Comparison of ENCODE assay signal across 6 cellular contexts in the genomic region with DNA sequence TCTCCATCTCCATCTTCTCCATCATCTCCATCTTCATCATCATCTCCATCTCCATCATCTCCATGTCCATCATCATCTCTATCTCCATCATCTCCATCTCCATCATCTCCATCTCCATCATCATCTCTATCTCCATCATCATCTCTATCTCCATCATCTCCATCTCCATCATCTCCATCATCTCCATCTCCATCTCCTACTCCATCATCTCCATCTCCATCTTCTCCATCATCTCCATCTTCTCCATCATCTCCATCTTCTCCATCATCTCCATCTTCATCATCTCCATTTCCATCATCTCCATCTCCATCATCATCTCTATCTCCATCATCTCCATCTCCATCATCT. TPM values are rescaled to one million over a fixed set of nuclear protein-coding genes. Genes with fewer than 3 reads are reported as not detected.
DNase-seq lines count a peak whose midpoint lies in the region; ATAC-seq and TF ChIP-seq lines count a peak whose summit lies in the region.
"Not testable (repeated sequence)": the region's sequence is repeated elsewhere in the genome, so short reads cannot be mapped to it uniquely, and the experiment has no call there.

No MANE protein-coding gene starts in this region.

- not testable (repeated sequence) for H3K4me3 ChIP-seq in Caco-2 (ENCODE audit: low read depth, low read length)
- peak overlapping the region; percentile 87 for H3K4me3 ChIP-seq in OCI-LY7 (ENCODE audit: low read depth, low read length, poor library complexity, severe bottlenecking)
- peak overlapping the region; percentile 61 for H3K4me3 ChIP-seq in effector memory CD4-positive, alpha-beta T cell (ENCODE audit: insufficient read depth, low read depth, low read length, poor library complexity, severe bottlenecking)

- POLR2A ChIA-PET in Caco-2 (lab: Charles Lee), result interaction anchor here (0.6 to 1.0 kb wide), 2 partner anchors 12 to 513 kb away, joined by 3 to 11 read pairs; partner anchors contain the start of gene ZNF419
- POLR2A ChIA-PET in OCI-LY7 (lab: Charles Lee), result not testable (repeated sequence)

- H3K4me1 Mint-ChIP-seq in Caco-2 (ENCODE audit: low read depth, unreplicated experiment), result peaks cover 14% of the 10 kb centered on the region
- peaks cover 17% of the 10 kb centered on the region for H3K4me1 Mint-ChIP-seq in activated T-helper 17 cell treated with anti-CD3 and anti-CD28 coated beads, Interleukin-2, amount 50 U/mL, for 72 hours
- H3K4me1 Mint-ChIP-seq in natural killer cell treated with Interleukin-12 subunit alpha and Interleukin-12 subunit beta and Interleukin-15 and Interleukin-18, amount 100 ng/mL, for 72 hours (ENCODE audit: low read depth in 2 of 2), result peaks cover 20 to 26% of the 10 kb centered on the region in 2 donors
- H3K4me1 Mint-ChIP-seq in stimulated activated naive CD8-positive, alpha-beta T cell treated with anti-CD3 and anti-CD28 coated beads, Interleukin-15, Interleukin-2, amounts not matched to agents 100 ng/mL and 50 ng/mL, for 24 hours (ENCODE audit: low read depth), result peaks cover 27% of the 10 kb centered on the region

- H3K27me3 ChIP-seq in Caco-2 (replicated peaks; ENCODE audit: control insufficient read depth, insufficient read depth, low read length); effector memory CD4-positive, alpha-beta T cell (replicated peaks; ENCODE audit: control insufficient read depth, insufficient read depth, low read length, poor library complexity, severe bottlenecking): not testable (repeated sequence)

- peak overlapping the region; percentile 38 for H3K4me3 Mint-ChIP-seq in Caco-2 (ENCODE audit: unreplicated experiment)
- H3K4me3 Mint-ChIP-seq in activated T-helper 17 cell treated with anti-CD3 and anti-CD28 coated beads, Interleukin-2, amount 50 U/mL, for 72 hours, result peak overlapping the region; percentile 58
- peak overlapping the region; percentile 85 for H3K4me3 Mint-ChIP-seq in natural killer cell treated with Interleukin-12 subunit alpha and Interleukin-12 subunit beta and Interleukin-15 and Interleukin-18, amount 100 ng/mL, for 72 hours
- peak overlapping the region; percentile 87 for H3K4me3 Mint-ChIP-seq in stimulated activated naive CD8-positive, alpha-beta T cell treated with anti-CD3 and anti-CD28 coated beads, Interleukin-15, Interleukin-2, amounts not matched to agents 100 ng/mL and 50 ng/mL, for 24 hours

- not testable (repeated sequence) for ATAC-seq in activated T-helper 17 cell treated with anti-CD3 and anti-CD28 coated beads, Interleukin-2, amount 50 U/mL, for 72 hours (replicated peaks); natural killer cell treated with Interleukin-12 subunit alpha and Interleukin-12 subunit beta and Interleukin-15 and Interleukin-18, amount 100 ng/mL, for 72 hours

- BruUV-seq in Caco-2 (replicated peaks; lab: Mats Ljungman, UMichigan); OCI-LY7 (replicated peaks; lab: Mats Ljungman, UMichigan): not testable (repeated sequence)

- not testable (repeated sequence) for H3K27ac Mint-ChIP-seq in Caco-2 (ENCODE audit: unreplicated experiment)
- peak overlapping the region; percentile 70 for H3K27ac Mint-ChIP-seq in activated T-helper 17 cell treated with anti-CD3 and anti-CD28 coated beads, Interleukin-2, amount 50 U/mL, for 72 hours
- peak overlapping the region; percentile 48 to 74 for H3K27ac Mint-ChIP-seq in natural killer cell treated with Interleukin-12 subunit alpha and Interleukin-12 subunit beta and Interleukin-15 and Interleukin-18, amount 100 ng/mL, for 72 hours
- peak overlapping the region; percentile 95 for H3K27ac Mint-ChIP-seq in stimulated activated naive CD8-positive, alpha-beta T cell treated with anti-CD3 and anti-CD28 coated beads, Interleukin-15, Interleukin-2, amounts not matched to agents 100 ng/mL and 50 ng/mL, for 24 hours

- H4K20me1 ChIP-seq in OCI-LY7 (ENCODE audit: insufficient read depth, low read length), result not testable (repeated sequence)

- H3K9me2 ChIP-seq in OCI-LY7 (ENCODE audit: insufficient read depth, low read length), result not testable (repeated sequence)

- H3K79me2 ChIP-seq in OCI-LY7 (ENCODE audit: insufficient read depth, low read depth, low read length), result not testable (repeated sequence)

- H3K27me3 Mint-ChIP-seq in Caco-2 (ENCODE audit: insufficient read depth, unreplicated experiment); activated T-helper 17 cell treated with anti-CD3 and anti-CD28 coated beads, Interleukin-2, amount 50 U/mL, for 72 hours; natural killer cell treated with Interleukin-12 subunit alpha and Interleukin-12 subunit beta and Interleukin-15 and Interleukin-18, amount 100 ng/mL, for 72 hours; stimulated activated naive CD8-positive, alpha-beta T cell treated with anti-CD3 and anti-CD28 coated beads, Interleukin-15, Interleukin-2, amounts not matched to agents 100 ng/mL and 50 ng/mL, for 24 hours: not testable (repeated sequence)

- H3K4me2 ChIP-seq in OCI-LY7 (ENCODE audit: low read length), result peak overlapping the region; percentile 30

- intact Hi-C loops in Caco-2 (cut with micrococcal nuclease; ENCODE audit: unreplicated experiment); OCI-LY7 (cut with micrococcal nuclease; ENCODE audit: unreplicated experiment): not testable (repeated sequence)

- not testable (repeated sequence) for DNase-seq in Caco-2; OCI-LY7 (ENCODE audit: low spot score); effector memory CD4-positive, alpha-beta T cell; natural killer cell treated with Interleukin-12 subunit alpha and Interleukin-12 subunit beta and Interleukin-15 and Interleukin-18, amount 100 ng/mL, for 72 hours (ENCODE audit: low spot score)

- H3K36me3 Mint-ChIP-seq in Caco-2 (ENCODE audit: insufficient read depth, unreplicated experiment), result peaks cover 42% of the 10 kb centered on the region
- H3K36me3 Mint-ChIP-seq in activated T-helper 17 cell treated with anti-CD3 and anti-CD28 coated beads, Interleukin-2, amount 50 U/mL, for 72 hours (ENCODE audit: low read depth), result peaks cover 48% of the 10 kb centered on the region
- H3K36me3 Mint-ChIP-seq in natural killer cell treated with Interleukin-12 subunit alpha and Interleukin-12 subunit beta and Interleukin-15 and Interleukin-18, amount 100 ng/mL, for 72 hours, result peaks cover 63% of the 10 kb centered on the region
- H3K36me3 Mint-ChIP-seq in stimulated activated naive CD8-positive, alpha-beta T cell treated with anti-CD3 and anti-CD28 coated beads, Interleukin-15, Interleukin-2, amounts not matched to agents 100 ng/mL and 50 ng/mL, for 24 hours (ENCODE audit: low read depth), result peaks cover 73% of the 10 kb centered on the region

- CTCF ChIA-PET in Caco-2 (lab: Charles Lee), result interaction anchor here (0.6 kb wide), 1 partner anchor 509 kb away, joined by 3 read pairs; no protein-coding TSS in a partner anchor
- CTCF ChIA-PET in OCI-LY7 (lab: Charles Lee; ENCODE audit: unreplicated experiment), result not testable (repeated sequence)

- peak overlapping the region; percentile 90; the same call in 1 of the 2 replicates for H2AFZ ChIP-seq in OCI-LY7 (ENCODE audit: low read length)

- peaks cover 35% of the 10 kb centered on the region for H3K9me3 Mint-ChIP-seq in Caco-2 (ENCODE audit: unreplicated experiment)
- peaks cover 20% of the 10 kb centered on the region for H3K9me3 Mint-ChIP-seq in activated T-helper 17 cell treated with anti-CD3 and anti-CD28 coated beads, Interleukin-2, amount 50 U/mL, for 72 hours
- H3K9me3 Mint-ChIP-seq in natural killer cell treated with Interleukin-12 subunit alpha and Interleukin-12 subunit beta and Interleukin-15 and Interleukin-18, amount 100 ng/mL, for 72 hours, result peaks cover 18% of the 10 kb centered on the region
- peaks cover 44% of the 10 kb centered on the region for H3K9me3 Mint-ChIP-seq in stimulated activated naive CD8-positive, alpha-beta T cell treated with anti-CD3 and anti-CD28 coated beads, Interleukin-15, Interleukin-2, amounts not matched to agents 100 ng/mL and 50 ng/mL, for 24 hours

- H3K27ac ChIP-seq in OCI-LY7 (ENCODE audit: low read depth, low read length, poor library complexity, severe bottlenecking); effector memory CD4-positive, alpha-beta T cell (ENCODE audit: insufficient read depth, low read length, poor library complexity, severe bottlenecking): not testable (repeated sequence)

- peaks cover 11% of the 10 kb centered on the region for H3K9me3 ChIP-seq in Caco-2
- peaks cover 18% of the 10 kb centered on the region; the same call in 1 of the 2 replicates for H3K9me3 ChIP-seq in OCI-LY7 (ENCODE audit: low read length)
- not testable (repeated sequence) for H3K9me3 ChIP-seq in effector memory CD4-positive, alpha-beta T cell (ENCODE audit: control insufficient read depth, low read length)

- TF ChIP-seq CTCF in Caco-2 (IDR thresholded peaks at IDR 0.05; ENCODE audit: insufficient read depth in 1 of 2, low read depth in 1 of 2, low read length in 1 of 2, severe bottlenecking in 1 of 2, unreplicated experiment in 1 of 2); OCI-LY7 (conservative IDR thresholded peaks at IDR 0.05; ENCODE audit: low read length): not testable (repeated sequence)

- H3K4me1 ChIP-seq in Caco-2; OCI-LY7 (ENCODE audit: insufficient read depth, low read length, poor library complexity, severe bottlenecking); effector memory CD4-positive, alpha-beta T cell (ENCODE audit: control insufficient read depth, insufficient read depth, low read length, poor library complexity, severe bottlenecking): not testable (repeated sequence)

- not testable (repeated sequence) for H3K36me3 ChIP-seq in Caco-2 (ENCODE audit: control insufficient read depth, insufficient read depth, low read length)
- H3K36me3 ChIP-seq in OCI-LY7 (ENCODE audit: insufficient read depth, low read length), result peaks cover 20% of the 10 kb centered on the region
- H3K36me3 ChIP-seq in effector memory CD4-positive, alpha-beta T cell (ENCODE audit: control insufficient read depth, insufficient read depth, low read length), result peaks cover 14% of the 10 kb centered on the region

RNA-seq across cellular contexts. Expression of gene ZNF773, which starts 0.4 kb away (rescaled TPM):
- total RNA-seq in Caco-2 (2022), result 7.7 and 10.0 TPM in 2 replicates
- total RNA-seq in OCI-LY7 (2014; rRNA removed; shearing (Covaris generic)), result 9.6 and 12.0 TPM in 2 replicates
- total RNA-seq in OCI-LY7 (2022), result 6.1 and 8.7 TPM in 2 replicates
- 1 to 10 TPM; 3.8 to 6.2 TPM for total RNA-seq in activated T-helper 17 cell treated with anti-CD3 and anti-CD28 coated beads, Interleukin-2, amount 50 U/mL, for 72 hours
- total RNA-seq in natural killer cell treated with Interleukin-12 subunit alpha and Interleukin-12 subunit beta and Interleukin-15 and Interleukin-18, amount 100 ng/mL, for 72 hours, result 1 to 10 TPM; 4.8 to 5.6 TPM

RNA-seq across cellular contexts. Expression of gene ZNF419, which starts 11.8 kb away (rescaled TPM):
- 13.6 and 16.9 TPM in 2 replicates for total RNA-seq in Caco-2 (2022)
- 5.0 and 7.2 TPM in 2 replicates for total RNA-seq in OCI-LY7 (2014; rRNA removed; shearing (Covaris generic))
- 6.7 and 10.5 TPM in 2 replicates for total RNA-seq in OCI-LY7 (2022)
- 1 to 10 TPM; 4.7 to 8.5 TPM for total RNA-seq in activated T-helper 17 cell treated with anti-CD3 and anti-CD28 coated beads, Interleukin-2, amount 50 U/mL, for 72 hours
- total RNA-seq in natural killer cell treated with Interleukin-12 subunit alpha and Interleukin-12 subunit beta and Interleukin-15 and Interleukin-18, amount 100 ng/mL, for 72 hours, result 1 to 10 TPM; 6.7 to 7.2 TPM

RNA-seq across cellular contexts. Expression of gene ZNF772, which starts 21.9 kb away (rescaled TPM):
- 1.2 and 1.7 TPM in 2 replicates for total RNA-seq in Caco-2 (2022)
- 0.85 and 0.88 TPM in 2 replicates for total RNA-seq in OCI-LY7 (2014; rRNA removed; shearing (Covaris generic))
- 1.1 and 1.5 TPM in 2 replicates for total RNA-seq in OCI-LY7 (2022)
- total RNA-seq in activated T-helper 17 cell treated with anti-CD3 and anti-CD28 coated beads, Interleukin-2, amount 50 U/mL, for 72 hours, result 1 to 10 TPM; 2.8 to 4.5 TPM
- total RNA-seq in natural killer cell treated with Interleukin-12 subunit alpha and Interleukin-12 subunit beta and Interleukin-15 and Interleukin-18, amount 100 ng/mL, for 72 hours, result 1 to 10 TPM; 3.4 to 6.8 TPM

RNA-seq across cellular contexts. Expression of gene ZNF549, which starts 27.9 kb away (rescaled TPM):
- total RNA-seq in Caco-2 (2022) (5.2 and 5.5 TPM in 2 replicates), OCI-LY7 (2022) (6.6 and 8.8 TPM in 2 replicates)
- 6.1 and 7.5 TPM in 2 replicates for total RNA-seq in OCI-LY7 (2014; rRNA removed; shearing (Covaris generic))
- 1 to 10 TPM; 3.2 to 4.9 TPM for total RNA-seq in activated T-helper 17 cell treated with anti-CD3 and anti-CD28 coated beads, Interleukin-2, amount 50 U/mL, for 72 hours
- 1 to 10 TPM; 4.8 to 7.3 TPM for total RNA-seq in natural killer cell treated with Interleukin-12 subunit alpha and Interleukin-12 subunit beta and Interleukin-15 and Interleukin-18, amount 100 ng/mL, for 72 hours

RNA-seq across cellular contexts. Expression of gene VN1R1, which starts 42.4 kb away (rescaled TPM):
- 0.11 TPM in 1 of 2 replicates, not detected in the other for total RNA-seq in Caco-2 (2022)
- total RNA-seq in OCI-LY7 (2014; rRNA removed; shearing (Covaris generic)), result not detected in 2 replicates
- not detected in 2 replicates for total RNA-seq in OCI-LY7 (2022)
- under 1 TPM in 1 of 2 donors, not detected in 1; 0.37 TPM for total RNA-seq in activated T-helper 17 cell treated with anti-CD3 and anti-CD28 coated beads, Interleukin-2, amount 50 U/mL, for 72 hours
- under 1 TPM in 1 of 2 donors, not detected in 1; 0.21 TPM for total RNA-seq in natural killer cell treated with Interleukin-12 subunit alpha and Interleukin-12 subunit beta and Interleukin-15 and Interleukin-18, amount 100 ng/mL, for 72 hours
